ENCODE assay signal across 8 cellular contexts in the genomic region with DNA sequence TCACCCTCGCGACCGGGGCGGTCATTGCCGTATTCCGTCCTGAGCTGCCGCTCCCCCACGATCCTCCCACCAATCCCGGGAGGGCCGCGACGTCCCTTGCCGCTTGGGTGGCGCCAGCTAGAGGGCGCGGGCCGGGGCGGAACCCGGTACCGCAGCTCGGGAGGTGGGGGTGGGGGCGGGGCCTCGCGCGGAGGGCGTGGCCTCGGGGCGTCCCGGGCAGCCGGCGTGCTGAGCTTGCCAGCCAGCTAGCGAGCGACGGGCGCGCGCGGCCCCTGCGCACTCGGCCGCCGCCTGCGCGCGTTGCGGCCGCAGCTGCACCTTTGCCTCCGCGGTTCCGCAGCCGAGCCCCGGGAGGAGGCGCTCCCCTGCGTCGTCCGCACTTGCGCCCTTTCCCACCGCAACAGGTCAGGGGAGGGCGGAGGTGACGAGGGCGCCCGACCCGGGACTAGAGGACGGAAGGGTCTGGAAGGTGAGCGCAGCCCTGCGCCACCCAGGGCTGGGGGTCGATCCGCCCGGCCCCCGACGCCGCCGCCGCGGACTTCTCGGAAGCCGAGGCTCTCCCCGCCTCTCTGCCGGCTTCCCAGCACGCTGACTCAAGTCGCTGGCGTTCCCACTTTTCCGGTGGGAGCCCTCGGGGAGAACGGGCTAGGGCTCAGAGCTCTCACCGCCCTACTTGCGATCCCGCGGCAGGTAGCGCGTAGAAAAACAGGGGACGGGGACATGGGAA. TPM values are rescaled to one million over a fixed set of nuclear protein-coding genes. Genes with fewer than 3 reads are reported as not detected.
DNase-seq lines count a peak whose midpoint lies in the region; ATAC-seq and TF ChIP-seq lines count a peak whose summit lies in the region.

A gene with protein sequence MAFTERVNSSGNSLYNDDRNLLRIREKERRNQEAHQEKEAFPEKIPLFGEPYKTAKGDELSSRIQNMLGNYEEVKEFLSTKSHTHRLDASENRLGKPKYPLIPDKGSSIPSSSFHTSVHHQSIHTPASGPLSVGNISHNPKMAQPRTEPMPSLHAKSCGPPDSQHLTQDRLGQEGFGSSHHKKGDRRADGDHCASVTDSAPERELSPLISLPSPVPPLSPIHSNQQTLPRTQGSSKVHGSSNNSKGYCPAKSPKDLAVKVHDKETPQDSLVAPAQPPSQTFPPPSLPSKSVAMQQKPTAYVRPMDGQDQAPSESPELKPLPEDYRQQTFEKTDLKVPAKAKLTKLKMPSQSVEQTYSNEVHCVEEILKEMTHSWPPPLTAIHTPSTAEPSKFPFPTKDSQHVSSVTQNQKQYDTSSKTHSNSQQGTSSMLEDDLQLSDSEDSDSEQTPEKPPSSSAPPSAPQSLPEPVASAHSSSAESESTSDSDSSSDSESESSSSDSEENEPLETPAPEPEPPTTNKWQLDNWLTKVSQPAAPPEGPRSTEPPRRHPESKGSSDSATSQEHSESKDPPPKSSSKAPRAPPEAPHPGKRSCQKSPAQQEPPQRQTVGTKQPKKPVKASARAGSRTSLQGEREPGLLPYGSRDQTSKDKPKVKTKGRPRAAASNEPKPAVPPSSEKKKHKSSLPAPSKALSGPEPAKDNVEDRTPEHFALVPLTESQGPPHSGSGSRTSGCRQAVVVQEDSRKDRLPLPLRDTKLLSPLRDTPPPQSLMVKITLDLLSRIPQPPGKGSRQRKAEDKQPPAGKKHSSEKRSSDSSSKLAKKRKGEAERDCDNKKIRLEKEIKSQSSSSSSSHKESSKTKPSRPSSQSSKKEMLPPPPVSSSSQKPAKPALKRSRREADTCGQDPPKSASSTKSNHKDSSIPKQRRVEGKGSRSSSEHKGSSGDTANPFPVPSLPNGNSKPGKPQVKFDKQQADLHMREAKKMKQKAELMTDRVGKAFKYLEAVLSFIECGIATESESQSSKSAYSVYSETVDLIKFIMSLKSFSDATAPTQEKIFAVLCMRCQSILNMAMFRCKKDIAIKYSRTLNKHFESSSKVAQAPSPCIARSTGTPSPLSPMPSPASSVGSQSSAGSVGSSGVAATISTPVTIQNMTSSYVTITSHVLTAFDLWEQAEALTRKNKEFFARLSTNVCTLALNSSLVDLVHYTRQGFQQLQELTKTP (plus strand): TSS at position 240 of the 727 bp plus-strand sequence. CDS start 13,523 bp downstream, outside the sequence.

- peak within 1 kb of the TSS; percentile 81 for H2BK120ac ChIP-seq in neuronal stem cell (ENCODE audit: low read depth, low read length)

- peak within 1 kb of the TSS; percentile 76 for H3K4ac ChIP-seq in neuronal stem cell (ENCODE audit: low read length)

- H3K14ac ChIP-seq in neuronal stem cell (ENCODE audit: low read length): peak within 1 kb of the TSS; percentile 98

- peak within 1 kb of the TSS; percentile 94 for H2BK5ac ChIP-seq in neuronal stem cell (ENCODE audit: low read length)

- peak; percentile 23 for TF ChIP-seq CTCF in MM.1S (IDR thresholded peaks at IDR 0.05; ENCODE audit: low read length)
- TF ChIP-seq CTCF in foreskin keratinocyte (conservative IDR thresholded peaks at IDR 0.05): peak; percentile 63

- H3K18ac ChIP-seq in neuronal stem cell (ENCODE audit: low read length): peak within 1 kb of the TSS; percentile 100

- no peaks in the 10 kb centered on the region for H3K9me2 ChIP-seq in MM.1S (replicated peaks; ENCODE audit: insufficient read depth, low read length)

- H3K36me3 ChIP-seq in MM.1S (replicated peaks; ENCODE audit: insufficient read depth, low read length) (no peaks in the 10 kb centered on the region), neuronal stem cell (replicated peaks in 1 of 2; ENCODE audit: control insufficient read depth in 2 of 2, insufficient read depth in 2 of 2, low read length in 2 of 2) (no peaks in the 10 kb centered on the region)

- H3K4me2 ChIP-seq in MM.1S (ENCODE audit: low read depth, low read length) (peak within 1 kb of the TSS; percentile 95), neuronal stem cell (ENCODE audit: insufficient read depth, low read length, poor library complexity, severe bottlenecking) (peak within 1 kb of the TSS; percentile 89)

- H2BK15ac ChIP-seq in neuronal stem cell (ENCODE audit: low read length): peak within 1 kb of the TSS; percentile 94

- H3K9me3 ChIP-seq in MM.1S (replicated peaks; ENCODE audit: insufficient read depth, low read length) (no peaks in the 10 kb centered on the region), neuronal stem cell (replicated peaks in 1 of 2; ENCODE audit: control insufficient read depth in 2 of 2, insufficient read depth in 1 of 2, low read depth in 1 of 2, low read length in 2 of 2) (no peaks in the 10 kb centered on the region)

- H3K27ac ChIP-seq in MM.1S (ENCODE audit: low read length) (peak within 1 kb of the TSS; percentile 88), foreskin keratinocyte (peak within 1 kb of the TSS; percentile 84), neuronal stem cell (replicated peaks; ENCODE audit: low read length) (no peak within 1 kb of the TSS), substantia nigra (ENCODE audit: low read depth, low read length, poor library complexity, severe bottlenecking) (peak within 1 kb of the TSS; percentile 87)

- H3K27me3 ChIP-seq in MM.1S (replicated peaks; ENCODE audit: insufficient read depth, low read length) (no peaks in the 10 kb centered on the region), foreskin keratinocyte (no peaks in the 10 kb centered on the region), neuronal stem cell (ENCODE audit: control insufficient read depth in 3 of 3, insufficient read depth in 3 of 3, low read depth in 1 of 3, low read length in 3 of 3) (peaks cover 0 to 5% (median 0%) of the 10 kb centered on the region in 3 experiments)

- H4K91ac ChIP-seq in neuronal stem cell (ENCODE audit: low read depth, low read length, poor library complexity): peak within 1 kb of the TSS; percentile 89

- ATAC-seq in foreskin keratinocyte: peak; percentile 75

- peak within 1 kb of the TSS; percentile 71 for H3K4me3 ChIP-seq in MM.1S (ENCODE audit: low read length)
- H3K4me3 ChIP-seq in neuronal stem cell (ENCODE audit: low read length in 2 of 2): peak within 1 kb of the TSS; percentile 67 to 91

- H4K20me1 ChIP-seq in MM.1S (ENCODE audit: insufficient read depth, low read length): no peaks in the 10 kb centered on the region

- H3K23ac ChIP-seq in neuronal stem cell (ENCODE audit: low read depth, low read length, poor library complexity): peak within 1 kb of the TSS; percentile 99

- DNase-seq in GDM1 (lab: John Stamatoyannopoulos, UW) (peak; percentile 92), HCEC 1CT (peak; percentile 81), MM.1S (peak; percentile 94), SIG-M5 treated with dmso at 0.1 percent for 504 hours (lab: John Stamatoyannopoulos, UW; ENCODE audit: unreplicated experiment) (peak; percentile 84), activated gamma-delta T cell treated with Interleukin-2 at 50 U/mL for 16 hours (peak; percentile 82), foreskin keratinocyte (peak; percentile 61 to 80), neuronal stem cell (ENCODE audit: low spot score) (peak; percentile 85), substantia nigra (lab: John Stamatoyannopoulos, UW) (peak; percentile 54 to 97 (median 88))

- peaks cover 55% of the 10 kb centered on the region for H3F3A ChIP-seq in MM.1S (ENCODE audit: insufficient read depth, low read length)

- peak within 1 kb of the TSS; percentile 17 for H4K8ac ChIP-seq in neuronal stem cell (ENCODE audit: low read depth, low read length)

- WGBS in neuronal stem cell (ENCODE audit: extremely low coverage in 2 of 2, insufficient read length in 2 of 2, insufficient replicate concordance in 1 of 2), 2 donors: no CpG with 5 or more reads among the region's 92 CpGs

- H2AFZ ChIP-seq in MM.1S (ENCODE audit: low read length) (peak within 1 kb of the TSS; percentile 87), neuronal stem cell (ENCODE audit: low read length) (peak within 1 kb of the TSS; percentile 97)

- peak within 1 kb of the TSS; percentile 94 for H2BK12ac ChIP-seq in neuronal stem cell (ENCODE audit: low read length)

- H2AK5ac ChIP-seq in neuronal stem cell (ENCODE audit: low read depth, low read length): peak within 1 kb of the TSS; percentile 92

- H3K79me2 ChIP-seq in MM.1S (ENCODE audit: low read length): peaks cover 38% of the 10 kb centered on the region

- peaks cover 1% of the 10 kb centered on the region for H3K79me1 ChIP-seq in neuronal stem cell (ENCODE audit: low read depth, low read length)

- H3K9ac ChIP-seq in MM.1S (ENCODE audit: low read length) (peak within 1 kb of the TSS; percentile 93), neuronal stem cell (ENCODE audit: low read depth, low read length, poor library complexity) (peak within 1 kb of the TSS; percentile 97)

- H3K4me1 ChIP-seq in MM.1S (ENCODE audit: low read length) (peaks cover 21% of the 10 kb centered on the region), foreskin keratinocyte (peaks cover 24% of the 10 kb centered on the region), neuronal stem cell (ENCODE audit: control insufficient read depth in 2 of 2, insufficient read depth in 1 of 2, low read depth in 1 of 2, low read length in 2 of 2) (peaks cover 0 to 1% of the 10 kb centered on the region in 2 donors)

RNA-seq across cellular contexts. Expression of the gene that starts here (rescaled TPM):
- 16.4 and 19.5 TPM in 2 replicates for total RNA-seq in foreskin keratinocyte
- 2.3 and 2.7 TPM in 2 replicates for polyA plus RNA-seq in foreskin keratinocyte
- 21.2 TPM for polyA plus RNA-seq in neuronal stem cell (2013, experiment 1 of 2)
- polyA plus RNA-seq in neuronal stem cell (2013, experiment 2 of 2): 23.7 TPM
